9 cellular contexts compared by ENCODE assay signal in the genomic region with DNA sequence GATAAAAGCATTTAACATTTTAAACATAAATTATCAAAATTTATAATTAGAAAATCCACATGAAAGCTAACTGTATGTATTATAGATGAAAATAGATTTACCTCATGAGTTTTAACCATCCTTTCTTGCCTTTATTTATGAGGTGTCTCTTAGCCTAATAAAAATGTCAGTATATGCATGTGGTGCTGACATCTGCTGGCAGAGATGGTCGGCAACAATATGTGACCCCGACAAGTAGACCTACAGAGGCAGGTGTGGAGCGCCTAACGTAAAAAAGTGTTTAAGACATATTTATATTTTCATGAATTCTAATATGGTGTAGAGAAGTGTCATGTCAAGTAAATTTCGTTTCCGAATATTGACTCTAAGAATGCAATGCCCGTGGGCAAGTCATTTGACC.
DNase-seq lines count a peak whose midpoint lies in the region; ATAC-seq and TF ChIP-seq lines count a peak whose summit lies in the region.
"Had no signal": no experiment of that assay in that cellular context is flagged by ENCODE, and none has a peak within 500 bp of the region (broad histone marks: within the 10 kb centered on the region; RNA-seq: fewer than 3 reads in every experiment).

No MANE protein-coding gene starts in this region.

- no peaks in the 10 kb centered on the region for H3K36me3 ChIP-seq in CD4-positive, alpha-beta memory T cell (ENCODE audit: insufficient read depth, low read length)

- peak; percentile 36 for DNase-seq in NCI-H748 (lab: John Stamatoyannopoulos, UW; ENCODE audit: unreplicated experiment)
- no peak for DNase-seq in NCI-H748 treated with DMSO at 0.1 percent for 48 hours (lab: John Stamatoyannopoulos, UW)
- peak; percentile 36 for DNase-seq in NB4 (ENCODE audit: low read depth)
- peak; percentile 4 to 60 for DNase-seq in T47D (ENCODE audit: low read depth in 1 of 2, low spot score in 1 of 2)
- no peak for DNase-seq in retinal pigment epithelial cell (ENCODE audit: low read depth)
- DNase-seq in CD4-positive, alpha-beta T cell, result no peak
- DNase-seq in CD4-positive, alpha-beta memory T cell, result no peak
- no peak for DNase-seq in NCI-H510A treated with DMSO at 0.1 percent for 48 hours (lab: John Stamatoyannopoulos, UW)
- DNase-seq: activated CD4-positive, alpha-beta T cell treated with anti-CD3 and anti-CD28 coated beads for 48 hours had no signal

- no peak overlapping the region for H3K4me3 Mint-ChIP-seq in CD4-positive, alpha-beta T cell
- no peak overlapping the region for H3K4me3 Mint-ChIP-seq in CD4-positive, alpha-beta memory T cell

- POLR2A ChIA-PET in CD4-positive, alpha-beta T cell (lab: Charles Lee), result no interaction called here
- POLR2A ChIA-PET in CD4-positive, alpha-beta memory T cell (lab: Charles Lee; ENCODE audit: partially characterized antibody), result no interaction called here

- CTCF ChIA-PET in CD4-positive, alpha-beta T cell (lab: Charles Lee), result no interaction called here
- CTCF ChIA-PET in CD4-positive, alpha-beta memory T cell (lab: Charles Lee; ENCODE audit: partially characterized antibody), result interaction anchor here (1.0 to 1.2 kb wide), 2 partner anchors 9 to 30 kb away, joined by 3 read pairs; no protein-coding TSS in a partner anchor

- H3K4me1 ChIP-seq in CD4-positive, alpha-beta memory T cell (ENCODE audit: insufficient read depth, low read length), result no peaks in the 10 kb centered on the region

- no peaks in the 10 kb centered on the region for H3K27me3 Mint-ChIP-seq in CD4-positive, alpha-beta T cell
- peaks cover 0 to 2% of the 10 kb centered on the region in 2 donors for H3K27me3 Mint-ChIP-seq in CD4-positive, alpha-beta memory T cell

- H3K27me3 ChIP-seq in CD4-positive, alpha-beta T cell (ENCODE audit: control insufficient read depth, insufficient read depth, low read length), result no peaks in the 10 kb centered on the region
- H3K27me3 ChIP-seq in CD4-positive, alpha-beta memory T cell (ENCODE audit: insufficient read depth, low read length), result no peaks in the 10 kb centered on the region

- intact Hi-C loops in CD4-positive, alpha-beta T cell (cut with DNase I, micrococcal nuclease), result loop anchor here in 1 of 2 experiments (5.0 kb wide), 1 partner anchor 434 kb away; no protein-coding TSS in a partner anchor
- intact Hi-C loops in CD4-positive, alpha-beta memory T cell (cut with micrococcal nuclease), result no loop called here

- no peak for ATAC-seq in CD4-positive, alpha-beta T cell (ENCODE audit: poor library complexity)

- no peak overlapping the region for H3K27ac Mint-ChIP-seq in CD4-positive, alpha-beta T cell
- no peak overlapping the region for H3K27ac Mint-ChIP-seq in CD4-positive, alpha-beta memory T cell

- in situ Hi-C loops in T47D (cut with HindIII; ENCODE audit: low pct_unique_long_range_greater_than_20kb, low sequenced_read_pairs), result no loop called here

- no peak for TF ChIP-seq POLR2A in NB4 (IDR thresholded peaks at IDR 0.05; ENCODE audit: extremely low read depth, insufficient read length)

- peak; percentile 23 for TF ChIP-seq CTCF in NB4 (IDR thresholded peaks at IDR 0.05; ENCODE audit: low read depth, low read length)
- TF ChIP-seq CTCF in retinal pigment epithelial cell (conservative IDR thresholded peaks at IDR 0.05; ENCODE audit: low read depth, low read length), result peak; percentile 60
- TF ChIP-seq CTCF in CD4-positive, alpha-beta T cell (IDR thresholded peaks at IDR 0.05), result no peak

- H3K4me1 Mint-ChIP-seq in CD4-positive, alpha-beta T cell (ENCODE audit: low read depth), result no peaks in the 10 kb centered on the region
- no peaks in the 10 kb centered on the region for H3K4me1 Mint-ChIP-seq in CD4-positive, alpha-beta memory T cell

- no peaks in the 10 kb centered on the region for H3K9me3 Mint-ChIP-seq in CD4-positive, alpha-beta T cell
- H3K9me3 Mint-ChIP-seq in CD4-positive, alpha-beta memory T cell, result peaks cover 0 to 3% (median 0%) of the 10 kb centered on the region in 8 donors

- H3K9me3 ChIP-seq in CD4-positive, alpha-beta T cell (ENCODE audit: control insufficient read depth, low read length), result no peaks in the 10 kb centered on the region
- H3K9me3 ChIP-seq in CD4-positive, alpha-beta memory T cell (ENCODE audit: control insufficient read depth in 1 of 2, low read length in 2 of 2), result no peaks in the 10 kb centered on the region

- no peaks in the 10 kb centered on the region for H3K36me3 Mint-ChIP-seq in CD4-positive, alpha-beta T cell (ENCODE audit: low read depth)
- H3K36me3 Mint-ChIP-seq in CD4-positive, alpha-beta memory T cell, result no peaks in the 10 kb centered on the region

- no peak overlapping the region for H3K27ac ChIP-seq in CD4-positive, alpha-beta T cell (ENCODE audit: low read depth, low read length)
- H3K27ac ChIP-seq in CD4-positive, alpha-beta memory T cell (ENCODE audit: low read depth, low read length), result no peak overlapping the region

- H3K4me3 ChIP-seq in NB4 (ENCODE audit: low read depth, low read length), result no peak overlapping the region
- H3K4me3 ChIP-seq in retinal pigment epithelial cell (ENCODE audit: low read length), result no peak overlapping the region
- no peak overlapping the region for H3K4me3 ChIP-seq in CD4-positive, alpha-beta memory T cell (ENCODE audit: low read length in 2 of 2)

Comparison
In these comparisons a context has a peak if more than half of its experiments do, and no peak if none do; other contexts are left out.
1. DNase-seq: peak in NCI-H748 (single experiment), NB4 (single experiment) and T47D (2 of 2); none in NCI-H748 treated with DMSO at 0.1 percent for 48 hours (single experiment), retinal pigment epithelial cell (single experiment), CD4-positive, alpha-beta T cell (0 of 10), CD4-positive, alpha-beta memory T cell (0 of 5) and NCI-H510A treated with DMSO at 0.1 percent for 48 hours (single experiment).